11 cellular contexts compared by ENCODE assay signal in the genomic region with DNA sequence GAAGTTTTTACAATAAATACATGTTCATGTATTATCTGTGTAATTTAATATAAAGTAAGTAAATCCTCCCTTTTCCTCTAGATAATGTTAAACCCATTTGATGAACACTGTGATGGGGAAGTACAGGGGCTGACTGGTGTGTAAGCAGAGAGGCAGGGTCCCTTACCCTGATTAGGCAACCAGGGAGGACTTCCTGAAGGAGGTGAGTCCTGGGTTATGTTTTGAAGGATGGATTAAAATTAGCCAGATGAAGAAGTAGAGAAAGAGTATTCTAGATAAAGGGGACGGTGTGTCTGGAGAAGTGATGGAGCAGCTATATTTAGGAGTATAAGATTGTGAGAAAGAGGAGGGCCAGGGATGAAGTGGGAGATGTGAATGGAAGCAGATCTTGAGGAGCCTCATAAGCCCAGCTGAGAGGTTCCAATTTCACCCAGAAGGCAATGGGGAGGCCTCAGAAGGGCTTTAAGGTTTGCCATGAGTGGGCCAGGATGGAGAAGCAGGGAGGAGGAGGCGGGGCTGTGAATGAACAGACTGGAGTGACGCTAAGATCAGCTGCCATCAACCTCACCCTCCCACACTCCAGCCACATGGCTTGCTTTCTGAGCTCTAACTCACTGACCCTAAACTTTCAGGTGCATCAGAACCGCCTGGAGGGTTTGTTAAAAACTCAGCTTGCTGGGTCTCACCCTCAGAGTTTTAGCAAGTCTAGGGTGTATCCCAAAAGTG. TPM values are rescaled to one million over a fixed set of nuclear protein-coding genes. Genes with fewer than 3 reads are reported as not detected.
DNase-seq lines count a peak whose midpoint lies in the region; ATAC-seq, FAIRE-seq and TF ChIP-seq lines count a peak whose summit lies in the region.
"Had no signal": no experiment of that assay in that cellular context is flagged by ENCODE, and none has a peak within 500 bp of the region (broad histone marks: within the 10 kb centered on the region; RNA-seq: fewer than 3 reads in every experiment).

No MANE protein-coding gene starts in this region.

- H4K20me1 ChIP-seq in HepG2 (ENCODE audit: insufficient read depth, low read length) = no peaks in the 10 kb centered on the region

- 0 out of 5 replicates have a peak, but pooled peaks cover 0 to 2% of the 10 kb centered on the region in 2 experiments for H3K27me3 ChIP-seq in HepG2 (ENCODE audit: control insufficient read depth in 1 of 2, insufficient read depth in 2 of 2, low read length in 2 of 2)
- H3K27me3 ChIP-seq: pancreas had no signal

- TF ChIP-seq POLR2A in HepG2 (IDR thresholded peaks at IDR 0.05; ENCODE audit: insufficient read depth in 1 of 2, low read depth in 2 of 2, low read length in 2 of 2) = no peak

- H3K27me3 Mint-ChIP-seq in activated CD4-positive, alpha-beta T cell treated with anti-CD3 and anti-CD28 coated beads for 36 hours = no peaks in the 10 kb centered on the region
- H3K27me3 Mint-ChIP-seq in activated B cell treated with CpG ODN at 0.5 μM for 24 hours (no peaks in the 10 kb centered on the region), progenitor cell of endocrine pancreas (peaks cover 2% of the 10 kb centered on the region)

- no peak overlapping the region for H3K9ac ChIP-seq in HepG2 (ENCODE audit: insufficient read depth, low read depth, low read length)

- intact Hi-C loops in activated CD4-positive, alpha-beta T cell treated with anti-CD3 and anti-CD28 coated beads for 36 hours (cut with DNase I, micrococcal nuclease) = loop anchor here (2.0 to 5.0 kb wide), 3 partner anchors 13 to 33 kb away; a partner anchor contains a TSS
- intact Hi-C loops in activated B cell treated with CpG ODN at 0.5 μM for 24 hours (cut with micrococcal nuclease) = no loop called here
- intact Hi-C loops in HepG2 (cut with micrococcal nuclease; ENCODE audit: unreplicated experiment) = loop anchor here (5.0 kb wide), 1 partner anchor 33 kb away; a partner anchor contains a TSS

- peak; percentile 91 for FAIRE-seq in GM19239 (lab: Jason Lieb, UNC)
- no peak for FAIRE-seq in HepG2 (lab: Jason Lieb, UNC)
- FAIRE-seq: pancreas had no signal

- no peak overlapping the region for H3K4me3 Mint-ChIP-seq in activated CD4-positive, alpha-beta T cell treated with anti-CD3 and anti-CD28 coated beads for 36 hours
- H3K4me3 Mint-ChIP-seq in activated B cell treated with CpG ODN at 0.5 μM for 24 hours (peak overlapping the region; percentile 74), progenitor cell of endocrine pancreas (ENCODE audit: low read depth) (no peak overlapping the region)

- no peak overlapping the region for H3K27ac ChIP-seq in HepG2 (ENCODE audit: extremely low read length, insufficient read depth, low read length)
- H3K27ac ChIP-seq: pancreas had no signal

- POLR2A ChIA-PET in activated CD4-positive, alpha-beta T cell treated with anti-CD3 and anti-CD28 coated beads for 36 hours (lab: Charles Lee) = interaction anchor here (2.3 kb wide), 1 partner anchor 13 kb away, joined by 13 read pairs; no protein-coding TSS in a partner anchor
- POLR2A ChIA-PET in activated B cell treated with CpG ODN at 0.5 μM for 24 hours (lab: Charles Lee) = interaction anchor here (0.5 to 20.5 kb wide), 12 partner anchors 11 to 132 kb away, joined by 3 to 1151 read pairs (median 20); a partner anchor contains a TSS
- POLR2A ChIA-PET in HepG2 (lab: Yijun Ruan, JAX) = interaction anchor here (1.1 to 1.4 kb wide), 2 partner anchors 22 to 26 kb away, joined by 3 to 6 read pairs; no protein-coding TSS in a partner anchor

- no TSS peak for BruUV-seq in HepG2 (replicated peaks; lab: Mats Ljungman, UMichigan)

- in situ Hi-C loops in HepG2 (cut with HindIII; ENCODE audit: extremely low pct_ligation_motif_present, low pct_unique_long_range_greater_than_20kb) = no loop called here

- no peaks in the 10 kb centered on the region for H3K36me3 Mint-ChIP-seq in activated CD4-positive, alpha-beta T cell treated with anti-CD3 and anti-CD28 coated beads for 36 hours (ENCODE audit: low read depth)
- H3K36me3 Mint-ChIP-seq in activated B cell treated with CpG ODN at 0.5 μM for 24 hours (ENCODE audit: low read depth) = no peaks in the 10 kb centered on the region
- no peaks in the 10 kb centered on the region for H3K36me3 Mint-ChIP-seq in progenitor cell of endocrine pancreas (ENCODE audit: insufficient read depth)

- H3K36me3 ChIP-seq in HepG2 (replicated peaks in 1 of 2; ENCODE audit: control insufficient read depth in 1 of 2, insufficient read depth in 2 of 2, low read length in 2 of 2) = no peaks in the 10 kb centered on the region
- H3K36me3 ChIP-seq: pancreas had no signal

- H3K27ac Mint-ChIP-seq in activated CD4-positive, alpha-beta T cell treated with anti-CD3 and anti-CD28 coated beads for 36 hours = peak overlapping the region; percentile 96
- H3K27ac Mint-ChIP-seq in activated B cell treated with CpG ODN at 0.5 μM for 24 hours (peak overlapping the region; percentile 89), progenitor cell of endocrine pancreas (peak overlapping the region; percentile 44)

- H2AFZ ChIP-seq in HepG2 (ENCODE audit: low read length) = no peak overlapping the region

- H3K4me1 ChIP-seq in HepG2 (ENCODE audit: insufficient read depth, low read length) = peaks cover 91% of the 10 kb centered on the region

- H3K4me3 ChIP-seq in HepG2 (replicated peaks in 1 of 3; ENCODE audit: insufficient read depth in 1 of 3, low read depth in 2 of 3, low read length in 3 of 3) = no peak overlapping the region
- H3K4me3 ChIP-seq: pancreas had no signal

- no peaks in the 10 kb centered on the region for H3K9me3 Mint-ChIP-seq in activated CD4-positive, alpha-beta T cell treated with anti-CD3 and anti-CD28 coated beads for 36 hours (ENCODE audit: low read depth)
- H3K9me3 Mint-ChIP-seq in activated B cell treated with CpG ODN at 0.5 μM for 24 hours = no peaks in the 10 kb centered on the region
- H3K9me3 Mint-ChIP-seq in progenitor cell of endocrine pancreas (ENCODE audit: low read depth) = no peaks in the 10 kb centered on the region

- no peaks in the 10 kb centered on the region for H3K79me2 ChIP-seq in HepG2 (ENCODE audit: insufficient read depth, low read length)

- WGBS in HepG2 (ENCODE audit: low lambda C conversion rate) = 56% methylated on average over 1 of the region's 4 CpGs

- ATAC-seq in activated CD4-positive, alpha-beta T cell treated with anti-CD3 and anti-CD28 coated beads for 36 hours = peak; percentile 51
- ATAC-seq in activated B cell treated with CpG ODN at 0.5 μM for 24 hours (ENCODE audit: low read depth) (peak; percentile 8), GM21526 (IDR thresholded peaks at IDR 0.05; ENCODE audit: low FRiP score, unreplicated experiment) (no peak), HepG2 (no peak)
- ATAC-seq: pancreas had no signal

- no peak for TF ChIP-seq RAD21 in HepG2 (CRISPR knock-in tag; IDR thresholded peaks at IDR 0.05)

- peak; percentile 79 for DNase-seq in activated CD4-positive, alpha-beta T cell treated with anti-CD3 and anti-CD28 coated beads for 36 hours
- no peak for DNase-seq in activated CD4-positive, alpha-beta T cell treated with anti-CD3 and anti-CD28 coated beads, Interleukin-2, amount 50 U/mL, for 1 hour
- no peak for DNase-seq in GM19239 (ENCODE audit: insufficient read length, low spot score)
- DNase-seq in activated B cell treated with CpG ODN at 0.5 μM for 24 hours = no peak
- DNase-seq in progenitor cell of endocrine pancreas (ENCODE audit: low spot score, unreplicated experiment) = no peak
- DNase-seq in dedifferentiated amniotic fluid mesenchymal stem cell (ENCODE audit: extremely low spot score) = no peak
- DNase-seq in HepG2 (ENCODE audit: low spot score) = no peak
- DNase-seq: effector CD8-positive, alpha-beta T cell; KG1; pancreas had no signal

- CTCF ChIA-PET in activated CD4-positive, alpha-beta T cell treated with anti-CD3 and anti-CD28 coated beads for 36 hours (lab: Charles Lee) = interaction anchor here (0.9 to 2.6 kb wide), 3 partner anchors 9 to 47 kb away, joined by 4 to 13 read pairs (median 12); no protein-coding TSS in a partner anchor
- CTCF ChIA-PET in activated B cell treated with CpG ODN at 0.5 μM for 24 hours (lab: Charles Lee) (interaction anchor here (0.6 to 5.7 kb wide), 10 partner anchors 14 to 182 kb away, joined by 3 to 46 read pairs (median 8); no protein-coding TSS in a partner anchor), HepG2 (lab: Yijun Ruan, JAX; ENCODE audit: low intra/inter-chr PET ratio, low total read pairs) (no interaction called here)

- H3K9me3 ChIP-seq in HepG2 (ENCODE audit: low read length) = no peaks in the 10 kb centered on the region
- H3K9me3 ChIP-seq: pancreas had no signal

- TF ChIP-seq EP300 in HepG2 (IDR thresholded peaks at IDR 0.05; ENCODE audit: low read depth in 2 of 2, low read length in 2 of 2) = no peak
- no peak for TF ChIP-seq EP300 in HepG2 (CRISPR knock-in tag; IDR thresholded peaks at IDR 0.05; ENCODE audit: borderline replicate concordance)

- H3K4me1 Mint-ChIP-seq in activated CD4-positive, alpha-beta T cell treated with anti-CD3 and anti-CD28 coated beads for 36 hours = peaks cover 61% of the 10 kb centered on the region
- H3K4me1 Mint-ChIP-seq in activated B cell treated with CpG ODN at 0.5 μM for 24 hours (peaks cover 76% of the 10 kb centered on the region), progenitor cell of endocrine pancreas (ENCODE audit: low read depth) (peaks cover 13% of the 10 kb centered on the region)

- no peak overlapping the region for H3K4me2 ChIP-seq in HepG2 (ENCODE audit: low read depth, low read length)

- no peak for TF ChIP-seq CTCF in activated B cell treated with CpG ODN at 0.5 μM for 24 hours (IDR thresholded peaks at IDR 0.05)
- TF ChIP-seq CTCF in progenitor cell of endocrine pancreas (IDR thresholded peaks at IDR 0.05; ENCODE audit: unreplicated experiment) = no peak
- no peak for TF ChIP-seq CTCF in HepG2 (CRISPR knock-in tag; IDR thresholded peaks at IDR 0.05)

RNA-seq across cellular contexts. Expression of a gene that starts 30.9 kb away (rescaled TPM):
- 10 to 100 TPM; 42.6 to 43.9 TPM for total RNA-seq in activated CD4-positive, alpha-beta T cell treated with anti-CD3 and anti-CD28 coated beads for 36 hours
- total RNA-seq in activated B cell treated with CpG ODN at 0.5 μM for 24 hours = 195 and 205 TPM in 2 replicates
- total RNA-seq in progenitor cell of endocrine pancreas = 420 and 434 TPM in 2 replicates
- 67.8 and 115 TPM in 2 replicates for total RNA-seq in HepG2 (2016; rRNA removed; fragmentation: Illumina TruSeq; extraction: Trizol)
- total RNA-seq in HepG2 (2016; cell fraction: cytosol; rRNA removed; fragmentation: Illumina TruSeq; extraction: Trizol; ENCODE audit: low read depth) = 119 and 126 TPM in 2 replicates
- total RNA-seq in HepG2 (2016; cell fraction: insoluble cytoplasmic fraction; rRNA removed; fragmentation: Illumina TruSeq; extraction: Trizol) = 65.6 and 120 TPM in 2 replicates
- 79.8 and 82.4 TPM in 2 replicates for total RNA-seq in HepG2 (2016; cell fraction: membrane; rRNA removed; fragmentation: Illumina TruSeq; extraction: Trizol)
- total RNA-seq in HepG2 (2016; cell fraction: nucleus; rRNA removed; fragmentation: Illumina TruSeq; extraction: Trizol) = 82.3 and 85.6 TPM in 2 replicates
- 34.9 and 64.8 TPM in 2 replicates for polyA plus RNA-seq in HepG2 (2011; rRNA removed)
- 40.3 and 106 TPM in 2 replicates for polyA plus RNA-seq in HepG2 (2011; cell fraction: cytosol; rRNA removed)
- 50.4 and 124 TPM in 2 replicates for polyA plus RNA-seq in HepG2 (2011; cell fraction: nucleus; rRNA removed)
- 19.1 and 19.4 TPM in 2 replicates for polyA plus RNA-seq in HepG2 (2012)
- 19.4 and 20.9 TPM in 2 replicates for polyA plus RNA-seq in HepG2 (2016; cell fraction: cytosol; fragmentation: Illumina TruSeq; extraction: Trizol; ENCODE audit: low read depth)
- polyA plus RNA-seq in HepG2 (2016; cell fraction: insoluble cytoplasmic fraction; fragmentation: Illumina TruSeq; extraction: Trizol; ENCODE audit: low read depth) = 67.3 and 67.6 TPM in 2 replicates
- polyA plus RNA-seq in HepG2 (2016; cell fraction: membrane; fragmentation: Illumina TruSeq; extraction: Trizol; ENCODE audit: low read depth) = 27.8 and 28.9 TPM in 2 replicates
- 106 and 110 TPM in 2 replicates for polyA plus RNA-seq in HepG2 (2016; cell fraction: nucleus; fragmentation: Illumina TruSeq; extraction: Trizol; ENCODE audit: insufficient read depth, low read depth)
- 66.2 and 315 TPM in 2 replicates for polyA minus RNA-seq in HepG2 (2011; rRNA and poly(A)+ RNA removed; ENCODE audit: low replicate concordance)
- 18.4 and 43.5 TPM in 2 replicates for polyA minus RNA-seq in HepG2 (2011; cell fraction: cytosol; rRNA and poly(A)+ RNA removed)
- polyA minus RNA-seq in HepG2 (2011; cell fraction: nucleus; rRNA and poly(A)+ RNA removed) = 53.5 and 115 TPM in 2 replicates

RNA-seq across cellular contexts. Expression of a gene that starts 59.2 kb away (rescaled TPM):
- total RNA-seq in activated CD4-positive, alpha-beta T cell treated with anti-CD3 and anti-CD28 coated beads for 36 hours = 10 to 100 TPM; 25.0 to 32.0 TPM
- 2.4 and 3.4 TPM in 2 replicates for total RNA-seq in activated B cell treated with CpG ODN at 0.5 μM for 24 hours
- total RNA-seq in progenitor cell of endocrine pancreas = 7.8 and 9.7 TPM in 2 replicates
- 5.7 and 6.6 TPM in 2 replicates for total RNA-seq in HepG2 (2016; rRNA removed; fragmentation: Illumina TruSeq; extraction: Trizol)
- 1.1 and 1.3 TPM in 2 replicates for total RNA-seq in HepG2 (2016; cell fraction: cytosol; rRNA removed; fragmentation: Illumina TruSeq; extraction: Trizol; ENCODE audit: low read depth)
- total RNA-seq in HepG2 (2016; cell fraction: insoluble cytoplasmic fraction; rRNA removed; fragmentation: Illumina TruSeq; extraction: Trizol) = 4.9 and 6.0 TPM in 2 replicates
- 2.6 TPM in 2 replicates for total RNA-seq in HepG2 (2016; cell fraction: membrane; rRNA removed; fragmentation: Illumina TruSeq; extraction: Trizol)
- total RNA-seq in HepG2 (2016; cell fraction: nucleus; rRNA removed; fragmentation: Illumina TruSeq; extraction: Trizol) = 5.1 and 7.1 TPM in 2 replicates
- 0.50 and 0.65 TPM in 2 replicates for polyA plus RNA-seq in HepG2 (2011; rRNA removed)
- 0.29 and 0.35 TPM in 2 replicates for polyA plus RNA-seq in HepG2 (2011; cell fraction: cytosol; rRNA removed)
- polyA plus RNA-seq in HepG2 (2011; cell fraction: nucleus; rRNA removed) = 1.9 TPM in 2 replicates
- polyA plus RNA-seq in HepG2 (2012) = 0.63 and 1.4 TPM in 2 replicates
- 0.24 and 0.26 TPM in 2 replicates for polyA plus RNA-seq in HepG2 (2016; cell fraction: cytosol; fragmentation: Illumina TruSeq; extraction: Trizol; ENCODE audit: low read depth)
- polyA plus RNA-seq in HepG2 (2016; cell fraction: insoluble cytoplasmic fraction; fragmentation: Illumina TruSeq; extraction: Trizol; ENCODE audit: low read depth) = 3.4 and 4.2 TPM in 2 replicates
- polyA plus RNA-seq in HepG2 (2016; cell fraction: membrane; fragmentation: Illumina TruSeq; extraction: Trizol; ENCODE audit: low read depth) = 0.62 and 0.69 TPM in 2 replicates
- polyA plus RNA-seq in HepG2 (2016; cell fraction: nucleus; fragmentation: Illumina TruSeq; extraction: Trizol; ENCODE audit: insufficient read depth, low read depth) = 12.8 and 14.2 TPM in 2 replicates
- 1.8 and 19.5 TPM in 2 replicates for polyA minus RNA-seq in HepG2 (2011; rRNA and poly(A)+ RNA removed; ENCODE audit: low replicate concordance)
- polyA minus RNA-seq in HepG2 (2011; cell fraction: cytosol; rRNA and poly(A)+ RNA removed) = 0.79 and 1.1 TPM in 2 replicates
- 0.87 and 1.3 TPM in 2 replicates for polyA minus RNA-seq in HepG2 (2011; cell fraction: nucleus; rRNA and poly(A)+ RNA removed)

Comparison
In these comparisons a context has a peak if more than half of its experiments do, and no peak if none do; other contexts are left out.
1. ATAC-seq: peak in activated CD4-positive, alpha-beta T cell treated with anti-CD3 and anti-CD28 coated beads for 36 hours (single experiment) and activated B cell treated with CpG ODN at 0.5 μM for 24 hours (single experiment); none in GM21526 (single experiment) and HepG2 (single experiment).
2. H3K27ac Mint-ChIP-seq: peak in every context shown above with its lines; median percentile 96 in activated CD4-positive, alpha-beta T cell treated with anti-CD3 and anti-CD28 coated beads for 36 hours; 89 in activated B cell treated with CpG ODN at 0.5 μM for 24 hours; 44 in progenitor cell of endocrine pancreas.